Comparison of ENCODE assay signal across 1 cellular context in the genomic region with DNA sequence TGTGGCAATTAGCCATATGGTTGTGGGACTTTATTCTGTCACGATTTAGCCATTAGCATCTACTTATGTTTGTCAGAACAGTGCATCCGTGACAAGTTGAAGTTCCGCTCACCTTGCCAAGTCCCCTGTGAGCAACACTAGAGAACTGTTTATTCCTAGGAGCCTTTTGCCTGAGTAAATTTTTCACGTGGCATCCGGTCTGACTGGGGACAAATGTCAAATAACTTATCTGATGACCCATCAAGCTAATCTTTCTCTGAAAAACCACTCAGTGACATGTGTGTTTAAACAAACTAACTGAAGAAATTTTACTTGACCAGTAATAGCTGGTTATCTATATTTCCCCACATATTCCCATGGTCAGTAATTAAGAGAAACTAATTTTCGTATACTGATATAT.
TF ChIP-seq lines count a peak whose summit lies in the region.

No MANE protein-coding gene starts in this region.

TF ChIP-seq in SK-N-SH, 30 proteins besides CTCF, POLR2A, EP300 and RAD21 (continued from another document):
- TF ChIP-seq TEAD4 (IDR thresholded peaks at IDR 0.05; ENCODE audit: borderline replicate concordance, insufficient read depth) (no peak), TCF12 (IDR thresholded peaks at IDR 0.05) (no peak), SMC3 (IDR thresholded peaks at IDR 0.05; ENCODE audit: low read depth, low read length) (no peak), NFIC (IDR thresholded peaks at IDR 0.05; ENCODE audit: borderline replicate concordance) (no peak), MXI1 (IDR thresholded peaks at IDR 0.05; ENCODE audit: low read depth, low read length) (no peak)
- TF ChIP-seq, protein P1, sequence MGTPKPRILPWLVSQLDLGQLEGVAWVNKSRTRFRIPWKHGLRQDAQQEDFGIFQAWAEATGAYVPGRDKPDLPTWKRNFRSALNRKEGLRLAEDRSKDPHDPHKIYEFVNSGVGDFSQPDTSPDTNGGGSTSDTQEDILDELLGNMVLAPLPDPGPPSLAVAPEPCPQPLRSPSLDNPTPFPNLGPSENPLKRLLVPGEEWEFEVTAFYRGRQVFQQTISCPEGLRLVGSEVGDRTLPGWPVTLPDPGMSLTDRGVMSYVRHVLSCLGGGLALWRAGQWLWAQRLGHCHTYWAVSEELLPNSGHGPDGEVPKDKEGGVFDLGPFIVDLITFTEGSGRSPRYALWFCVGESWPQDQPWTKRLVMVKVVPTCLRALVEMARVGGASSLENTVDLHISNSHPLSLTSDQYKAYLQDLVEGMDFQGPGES (IDR thresholded peaks at IDR 0.05; ENCODE audit: low read depth, low read length), result no peak
TF ChIP-seq in SK-N-SH: peak in this region for 0.
